In genomic region chr3:40309439-40309924, GRCh38 we compare ENCODE assay signal across 1 cellular context.
A peak's percentile ranks its signal among the peaks of the same experiment; 100 is the strongest.
TF ChIP-seq lines count a peak whose summit lies in the region.

EIF1B (plus strand) TSS chr3:40309707; CDS start chr3:40309942, 235 bp downstream.

TF ChIP-seq in H1, 55 proteins besides CTCF, POLR2A, EP300 and RAD21 (continued from another document):
- TF ChIP-seq CTBP2 (IDR thresholded peaks at IDR 0.05; ENCODE audit: borderline replicate concordance, insufficient read depth, insufficient read length, low read length), result no peak
- peak; percentile 73; the same call in 1 of the 2 replicates for TF ChIP-seq GTF2F1 (IDR thresholded peaks at IDR 0.05; ENCODE audit: borderline replicate concordance, low read depth, low read length)
- TF ChIP-seq KDM4A (IDR thresholded peaks at IDR 0.05; ENCODE audit: low read depth, low read length, severe bottlenecking), result peak; percentile 48
- no peak for TF ChIP-seq SP2 (IDR thresholded peaks at IDR 0.05; ENCODE audit: low read length)
- TF ChIP-seq TEAD4 (IDR thresholded peaks at IDR 0.05; ENCODE audit: low read depth, low read length), result 0 out of 2 replicates have a peak, but pooled peaks have one; percentile 23
- TF ChIP-seq BCL11A (IDR thresholded peaks at IDR 0.05; ENCODE audit: low read depth in 2 of 2, low read length in 2 of 2), result no peak
- TF ChIP-seq HDAC6 (IDR thresholded peaks at IDR 0.05; ENCODE audit: low read depth, low read length), result no peak
- TF ChIP-seq YY1 (IDR thresholded peaks at IDR 0.05; ENCODE audit: low read depth, low read length), result peak; percentile 97
- peak; percentile 96 for TF ChIP-seq USF2 (IDR thresholded peaks at IDR 0.05; ENCODE audit: low read length)
- TF ChIP-seq NANOG (IDR thresholded peaks at IDR 0.05; ENCODE audit: insufficient read depth, low read depth, low read length, poor library complexity, severe bottlenecking), result peak; percentile 12
- TF ChIP-seq, protein P1, sequence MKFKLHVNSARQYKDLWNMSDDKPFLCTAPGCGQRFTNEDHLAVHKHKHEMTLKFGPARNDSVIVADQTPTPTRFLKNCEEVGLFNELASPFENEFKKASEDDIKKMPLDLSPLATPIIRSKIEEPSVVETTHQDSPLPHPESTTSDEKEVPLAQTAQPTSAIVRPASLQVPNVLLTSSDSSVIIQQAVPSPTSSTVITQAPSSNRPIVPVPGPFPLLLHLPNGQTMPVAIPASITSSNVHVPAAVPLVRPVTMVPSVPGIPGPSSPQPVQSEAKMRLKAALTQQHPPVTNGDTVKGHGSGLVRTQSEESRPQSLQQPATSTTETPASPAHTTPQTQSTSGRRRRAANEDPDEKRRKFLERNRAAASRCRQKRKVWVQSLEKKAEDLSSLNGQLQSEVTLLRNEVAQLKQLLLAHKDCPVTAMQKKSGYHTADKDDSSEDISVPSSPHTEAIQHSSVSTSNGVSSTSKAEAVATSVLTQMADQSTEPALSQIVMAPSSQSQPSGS (IDR thresholded peaks at IDR 0.05; ENCODE audit: low read length), result peak; percentile 63; the same call in 1 of the 2 replicates
- no peak for TF ChIP-seq FOSL1 (IDR thresholded peaks at IDR 0.05; ENCODE audit: insufficient read depth, low read depth, low read length)
- TF ChIP-seq E2F6 (IDR thresholded peaks at IDR 0.05), result 0 out of 2 replicates have a peak, but pooled peaks have one; percentile 47
- TF ChIP-seq MAX (IDR thresholded peaks at IDR 0.05), result peak; percentile 54; the same call in 1 of the 2 replicates
- no peak for TF ChIP-seq SIRT6 (IDR thresholded peaks at IDR 0.05; ENCODE audit: low read length)
- TF ChIP-seq CBX8 (IDR thresholded peaks at IDR 0.05; ENCODE audit: borderline replicate concordance, low read depth, low read length), result no peak
- TF ChIP-seq CREB1 (IDR thresholded peaks at IDR 0.05), result peak; percentile 67; the same call in 1 of the 2 replicates
- no peak for TF ChIP-seq SRF (IDR thresholded peaks at IDR 0.05; ENCODE audit: low read depth, low read length)
- TF ChIP-seq EZH2 (IDR thresholded peaks at IDR 0.05; ENCODE audit: low read depth, low read length, severe bottlenecking), result no peak
- peak; percentile 90 for TF ChIP-seq EGR1 (IDR thresholded peaks at IDR 0.05; ENCODE audit: borderline replicate concordance, low read depth, low read length)
- no peak for TF ChIP-seq TCF12 (IDR thresholded peaks at IDR 0.05; ENCODE audit: low read depth, low read length)
- TF ChIP-seq CBX5 (IDR thresholded peaks at IDR 0.05; ENCODE audit: low read depth, low read length), result no peak
- no peak for TF ChIP-seq KDM1A (IDR thresholded peaks at IDR 0.05; ENCODE audit: borderline replicate concordance, low read length)
- TF ChIP-seq CEBPB (IDR thresholded peaks at IDR 0.05; ENCODE audit: low read depth, low read length), result no peak
- TF ChIP-seq SUZ12 (IDR thresholded peaks at IDR 0.05; ENCODE audit: low read length), result no peak
- peak; percentile 82; the same call in 1 of the 2 replicates for TF ChIP-seq SP4 (IDR thresholded peaks at IDR 0.05; ENCODE audit: low read length)
- TF ChIP-seq SIX5 (IDR thresholded peaks at IDR 0.05; ENCODE audit: low read depth, low read length), result peak; percentile 88
- TF ChIP-seq SAP30 (IDR thresholded peaks at IDR 0.05; ENCODE audit: insufficient read depth, insufficient replicate concordance, low read length), result peak; percentile 29
- no peak for TF ChIP-seq NRF1 (IDR thresholded peaks at IDR 0.05; ENCODE audit: low read depth, low read length)
- no peak for TF ChIP-seq CHD2 (IDR thresholded peaks at IDR 0.05; ENCODE audit: low read length)
- TF ChIP-seq SIN3A (conservative IDR thresholded peaks at IDR 0.05 in 1 of 2, IDR thresholded peaks at IDR 0.05 in 1 of 2; ENCODE audit: low read depth in 1 of 2, low read length in 2 of 2), result peak in 1 of 2 experiments; percentile 78; a peak in 1 of 4 replicates
- TF ChIP-seq CHD7 (IDR thresholded peaks at IDR 0.05; ENCODE audit: insufficient replicate concordance, low read length), result no peak
- no peak for TF ChIP-seq RFX5 (IDR thresholded peaks at IDR 0.05; ENCODE audit: borderline replicate concordance, low read depth, low read length)
- no peak for TF ChIP-seq BRCA1 (IDR thresholded peaks at IDR 0.05; ENCODE audit: low read depth, low read length)
- no peak for TF ChIP-seq JUND (IDR thresholded peaks at IDR 0.05; ENCODE audit: low read length)
- TF ChIP-seq RNF2 (IDR thresholded peaks at IDR 0.05; ENCODE audit: borderline replicate concordance, low read depth, low read length, missing control alignments, poor library complexity, severe bottlenecking), result no peak
- TF ChIP-seq POLR2AphosphoS5 (IDR thresholded peaks at IDR 0.05; ENCODE audit: low read depth, low read length), result peak; percentile 92
- TF ChIP-seq ASH2L (IDR thresholded peaks at IDR 0.05; ENCODE audit: low read length), result peak; percentile 93
- peak; percentile 90 for TF ChIP-seq PHF8 (conservative IDR thresholded peaks at IDR 0.05; ENCODE audit: low read depth, low read length)
- TF ChIP-seq ZNF274 (IDR thresholded peaks at IDR 0.05; ENCODE audit: borderline replicate concordance, extremely low read depth, low read length), result no peak
- no peak for TF ChIP-seq GABPA (IDR thresholded peaks at IDR 0.05; ENCODE audit: borderline replicate concordance, insufficient read depth, low read length)
- TF ChIP-seq HDAC2 (IDR thresholded peaks at IDR 0.05; ENCODE audit: borderline replicate concordance in 1 of 2, low read depth in 2 of 2, low read length in 2 of 2), result 0 out of 4 replicates have a peak, but pooled peaks of 1 of the 2 experiments have one; percentile 21
- no peak for TF ChIP-seq JUN (IDR thresholded peaks at IDR 0.05; ENCODE audit: low read depth, low read length)
- no peak for TF ChIP-seq RBBP5 (IDR thresholded peaks at IDR 0.05; ENCODE audit: borderline replicate concordance, low read depth, low read length)
- TF ChIP-seq MAFK (IDR thresholded peaks at IDR 0.05; ENCODE audit: low read depth, low read length), result no peak
- TF ChIP-seq SP1 (IDR thresholded peaks at IDR 0.05; ENCODE audit: low read depth, low read length), result peak; percentile 56; the same call in 1 of the 2 replicates
- peak; percentile 47; the same call in 1 of the 2 replicates for TF ChIP-seq BACH1 (IDR thresholded peaks at IDR 0.05; ENCODE audit: low read length)
- peak; percentile 97 for TF ChIP-seq TAF1 (IDR thresholded peaks at IDR 0.05; ENCODE audit: low read depth, low read length)
- peak; percentile 95 for TF ChIP-seq ATF3 (IDR thresholded peaks at IDR 0.05; ENCODE audit: insufficient read depth, low read depth, low read length)
TF ChIP-seq in H1: peak in this region for 26.
